Comparison of ENCODE assay signal across 1 cellular context in genomic region chr3:17941766-17942165, GRCh38.
TF ChIP-seq lines count a peak whose summit lies in the region.

No MANE protein-coding gene starts in this region.

TF ChIP-seq in GM23338, 12 proteins besides CTCF, POLR2A, EP300 and RAD21 (continued from another document):
- TF ChIP-seq ZNF462 (CRISPR knock-in tag; IDR thresholded peaks at IDR 0.05) (no peak), EZH2 (IDR thresholded peaks at IDR 0.05; ENCODE audit: low read depth, unreplicated experiment) (no peak), ZNF114 (CRISPR knock-in tag; IDR thresholded peaks at IDR 0.05) (no peak), REST (IDR thresholded peaks at IDR 0.05; ENCODE audit: unreplicated experiment) (no peak)
